In genomic region chr12:122064034-122064777, GRCh38 we compare ENCODE assay signal across 8 cellular contexts. TPM values are rescaled to one million over a fixed set of nuclear protein-coding genes. Genes with fewer than 3 reads are reported as not detected.
DNase-seq lines count a peak whose midpoint lies in the region; TF ChIP-seq lines count a peak whose summit lies in the region.

No MANE protein-coding gene starts in this region.

- 64 to 69% methylated on average over 14 of the region's 14 CpGs for WGBS in tibial nerve, 2 donors

- peaks cover 13% of the 10 kb centered on the region for H3K4me1 Mint-ChIP-seq in activated CD4-positive, alpha-beta memory T cell treated with anti-CD3 and anti-CD28 coated beads, Interleukin-2, amount 10 ng/mL, durations not matched to agents 7 days and 5 days

- H3K27ac ChIP-seq in mucosa of rectum (ENCODE audit: low read depth in 2 of 2, low read length in 2 of 2) (peak overlapping the region; percentile 89 to 93), tibial nerve (peak overlapping the region in 3 of 4 donors; percentile 66 to 77 (median 72))

- peak in 1 of 5 experiments; percentile 17 for TF ChIP-seq CTCF in tibial nerve (IDR thresholded peaks at IDR 0.05)

- CTCF ChIA-PET in HEK293T (lab: Yijun Ruan, JAX): interaction anchor here (0.6 to 1.5 kb wide), 4 partner anchors 10 to 270 kb away, joined by 3 to 12 read pairs (median 4); no protein-coding TSS in a partner anchor
- CTCF ChIA-PET in activated CD4-positive, alpha-beta memory T cell treated with anti-CD3 and anti-CD28 coated beads, Interleukin-2, amount 10 ng/mL, durations not matched to agents 7 days and 5 days (lab: Charles Lee): interaction anchor here (1.0 kb wide), 1 partner anchor 59 kb away, joined by 5 read pairs; no protein-coding TSS in a partner anchor

- TF ChIP-seq POLR2A in tibial nerve (IDR thresholded peaks at IDR 0.05): no peak

- H3K36me3 Mint-ChIP-seq in activated CD4-positive, alpha-beta memory T cell treated with anti-CD3 and anti-CD28 coated beads, Interleukin-2, amount 10 ng/mL, durations not matched to agents 7 days and 5 days (ENCODE audit: low read depth): no peaks in the 10 kb centered on the region

- H3K4me1 ChIP-seq in mucosa of rectum (ENCODE audit: control insufficient read depth in 2 of 2, insufficient read depth in 2 of 2, low read length in 2 of 2) (peaks cover 31 to 33% of the 10 kb centered on the region in 2 donors), tibial nerve (peaks cover 0 to 51% (median 26%) of the 10 kb centered on the region in 4 donors)

- H3K4me3 ChIP-seq in mucosa of rectum (ENCODE audit: low read length in 2 of 2): peak overlapping the region; percentile 34 to 53
- H3K4me3 ChIP-seq in tibial nerve: no peak overlapping the region

- TF ChIP-seq EP300 in tibial nerve (IDR thresholded peaks at IDR 0.05): no peak

- no peak overlapping the region for H3K27ac Mint-ChIP-seq in activated CD4-positive, alpha-beta memory T cell treated with anti-CD3 and anti-CD28 coated beads, Interleukin-2, amount 10 ng/mL, durations not matched to agents 7 days and 5 days

- H3K4me3 Mint-ChIP-seq in activated CD4-positive, alpha-beta memory T cell treated with anti-CD3 and anti-CD28 coated beads, Interleukin-2, amount 10 ng/mL, durations not matched to agents 7 days and 5 days: no peak overlapping the region

- in situ Hi-C loops in Caki2 (cut with HindIII; ENCODE audit: low pct_unique_long_range_greater_than_20kb, low sequenced_read_pairs): no loop called here

- H3K9me3 Mint-ChIP-seq in activated CD4-positive, alpha-beta memory T cell treated with anti-CD3 and anti-CD28 coated beads, Interleukin-2, amount 10 ng/mL, durations not matched to agents 7 days and 5 days: no peaks in the 10 kb centered on the region

- H3K9ac ChIP-seq in mucosa of rectum (ENCODE audit: low read depth in 1 of 2, low read length in 2 of 2): peak overlapping the region; percentile 10 to 36

- no peaks in the 10 kb centered on the region for H3K9me3 ChIP-seq in mucosa of rectum (ENCODE audit: control insufficient read depth in 2 of 2, low read length in 2 of 2)
- H3K9me3 ChIP-seq in tibial nerve: no peaks in the 10 kb centered on the region

- H3K27me3 Mint-ChIP-seq in activated CD4-positive, alpha-beta memory T cell treated with anti-CD3 and anti-CD28 coated beads, Interleukin-2, amount 10 ng/mL, durations not matched to agents 7 days and 5 days: peaks cover 2% of the 10 kb centered on the region

- peaks cover 0 to 6% of the 10 kb centered on the region in 2 donors for H3K36me3 ChIP-seq in mucosa of rectum (ENCODE audit: control insufficient read depth in 2 of 2, insufficient read depth in 2 of 2, low read length in 2 of 2)
- peaks cover 0 to 16% (median 0%) of the 10 kb centered on the region in 3 donors for H3K36me3 ChIP-seq in tibial nerve

- H3K27me3 ChIP-seq in mucosa of rectum (ENCODE audit: control insufficient read depth in 2 of 2, insufficient read depth in 2 of 2, low read length in 2 of 2) (no peaks in the 10 kb centered on the region), tibial nerve (no peaks in the 10 kb centered on the region)

- DNase-seq in Caki2 (ENCODE audit: low read depth): peak; percentile 99
- DNase-seq in HEK293T (ENCODE audit: extremely low spot score): peak; percentile 93
- peak; percentile 67 for DNase-seq in NCI-H446 treated with DMSO at 0.1 percent for 48 hours (lab: John Stamatoyannopoulos, UW)
- DNase-seq in activated CD4-positive, alpha-beta memory T cell treated with anti-CD3 and anti-CD28 coated beads, Interleukin-2, amount 10 ng/mL, durations not matched to agents 7 days and 5 days: peak; percentile 24
- peak; percentile 91 for DNase-seq in fibroblast of gingiva (ENCODE audit: low read depth)
- DNase-seq in tibial nerve (ENCODE audit: low spot score in 2 of 2): peak; percentile 41 to 53
- no peak for DNase-seq in activated gamma-delta T cell (lab: John Stamatoyannopoulos, UW)

- POLR2A ChIA-PET in HEK293T (lab: Yijun Ruan, JAX): interaction anchor here (1.5 to 2.0 kb wide), 3 partner anchors 8 to 47 kb away, joined by 5 to 8 read pairs (median 7); no protein-coding TSS in a partner anchor
- POLR2A ChIA-PET in activated CD4-positive, alpha-beta memory T cell treated with anti-CD3 and anti-CD28 coated beads, Interleukin-2, amount 10 ng/mL, durations not matched to agents 7 days and 5 days (lab: Charles Lee): no interaction called here

TF ChIP-seq in HEK293T, 16 proteins besides CTCF, POLR2A, EP300 and RAD21:
- TF ChIP-seq PKNOX1 (IDR thresholded peaks at IDR 0.05): peak; percentile 89
- TF ChIP-seq ARNT (IDR thresholded peaks at IDR 0.05): no peak
- no peak for TF ChIP-seq TARDBP (IDR thresholded peaks at IDR 0.05)
- no peak for TF ChIP-seq FOXM1 (IDR thresholded peaks at IDR 0.05; ENCODE audit: borderline replicate concordance)
- TF ChIP-seq ELF4 (IDR thresholded peaks at IDR 0.05): no peak
- no peak for TF ChIP-seq HDGF (IDR thresholded peaks at IDR 0.05; ENCODE audit: borderline replicate concordance)
- peak; percentile 100 for TF ChIP-seq L3MBTL2 (conservative IDR thresholded peaks at IDR 0.05)
- peak; percentile 66; the same call in 1 of the 2 replicates for TF ChIP-seq NFRKB (IDR thresholded peaks at IDR 0.05)
- TF ChIP-seq ZNF384 (IDR thresholded peaks at IDR 0.05): no peak

RNA-seq across cellular contexts. Expression of gene MLXIP, which starts 14.3 kb away (rescaled TPM):
- 5.0 and 7.0 TPM in 2 replicates for total RNA-seq in Caki2 (2014; rRNA removed; shearing (Covaris generic); ENCODE audit: low replicate concordance)
- 10 to 100 TPM; 26.0 to 29.6 TPM for total RNA-seq in activated CD4-positive, alpha-beta memory T cell treated with anti-CD3 and anti-CD28 coated beads, Interleukin-2, amount 10 ng/mL, durations not matched to agents 7 days and 5 days
- total RNA-seq in tibial nerve: 10 to 100 TPM; 22.1 to 57.0 (median 27.1) TPM

RNA-seq across cellular contexts. Expression of gene BCL7A, which starts 42.5 kb away (rescaled TPM):
- 23.8 and 28.8 TPM in 2 replicates for total RNA-seq in Caki2 (2014; rRNA removed; shearing (Covaris generic); ENCODE audit: low replicate concordance)
- 1 to 10 TPM; 3.7 to 4.2 TPM for total RNA-seq in activated CD4-positive, alpha-beta memory T cell treated with anti-CD3 and anti-CD28 coated beads, Interleukin-2, amount 10 ng/mL, durations not matched to agents 7 days and 5 days
- 10 to 100 TPM in 1 of 4 donors, 1 to 10 TPM in 3; 2.4 to 10.7 (median 5.1) TPM for total RNA-seq in tibial nerve

Comparison
In these comparisons a context has a peak if more than half of its experiments do, and no peak if none do; other contexts are left out.
1. H3K4me3 ChIP-seq: peak in mucosa of rectum (2 of 2); none in tibial nerve (0 of 4).